In genomic region chrX:12349201-12349600, GRCh38 we compare ENCODE assay signal across 18 cellular contexts.
"Had no signal": no experiment of that assay in that cellular context is flagged by ENCODE, and none has a peak within 500 bp of the region (broad histone marks: within the 10 kb centered on the region; RNA-seq: fewer than 3 reads in every experiment).

No MANE protein-coding gene starts in this region.

- H3K36me3 ChIP-seq: lower lobe of right lung, ovary, sigmoid colon, spleen had no signal

- H3K4me3 ChIP-seq: lower lobe of right lung, ovary, sigmoid colon, spleen had no signal

- H3K27ac Mint-ChIP-seq: activated T-helper 17 cell treated with anti-CD3 and anti-CD28 coated beads, Interleukin-2, amount 50 U/mL, for 72 hours; dendritic cell treated with granulocyte-macrophage colony-stimulating factor and Interleukin-4, amounts not matched to agents 40 ng/mL and 50 ng/mL, for 4 days; stimulated activated naive CD8-positive, alpha-beta T cell treated with anti-CD3 and anti-CD28 coated beads, Interleukin-15, amount 100 ng/mL, for 72 hours; type B pancreatic cell had no signal

- ATAC-seq: activated T-helper 17 cell treated with anti-CD3 and anti-CD28 coated beads, Interleukin-2, amount 50 U/mL, for 72 hours; left colon; lower lobe of right lung; stimulated activated naive CD8-positive, alpha-beta T cell treated with anti-CD3 and anti-CD28 coated beads, Interleukin-15, amount 100 ng/mL, for 72 hours had no signal

- H3K9me3 ChIP-seq: lower lobe of right lung, ovary, sigmoid colon, spleen had no signal

- H3K36me3 Mint-ChIP-seq: type B pancreatic cell had no signal

- H3K4me1 ChIP-seq: lower lobe of right lung, sigmoid colon, spleen had no signal

- H3K4me3 Mint-ChIP-seq: activated T-helper 17 cell treated with anti-CD3 and anti-CD28 coated beads, Interleukin-2, amount 50 U/mL, for 72 hours; dendritic cell treated with granulocyte-macrophage colony-stimulating factor and Interleukin-4, amounts not matched to agents 40 ng/mL and 50 ng/mL, for 4 days; stimulated activated naive CD8-positive, alpha-beta T cell treated with anti-CD3 and anti-CD28 coated beads, Interleukin-15, amount 100 ng/mL, for 72 hours; type B pancreatic cell had no signal

- H3K4me1 Mint-ChIP-seq: activated T-helper 17 cell treated with anti-CD3 and anti-CD28 coated beads, Interleukin-2, amount 50 U/mL, for 72 hours; stimulated activated naive CD8-positive, alpha-beta T cell treated with anti-CD3 and anti-CD28 coated beads, Interleukin-15, amount 100 ng/mL, for 72 hours had no signal

- H3K27me3 Mint-ChIP-seq: activated T-helper 17 cell treated with anti-CD3 and anti-CD28 coated beads, Interleukin-2, amount 50 U/mL, for 72 hours; dendritic cell treated with granulocyte-macrophage colony-stimulating factor and Interleukin-4, amounts not matched to agents 40 ng/mL and 50 ng/mL, for 4 days; stimulated activated naive CD8-positive, alpha-beta T cell treated with anti-CD3 and anti-CD28 coated beads, Interleukin-15, amount 100 ng/mL, for 72 hours; type B pancreatic cell had no signal

- H3K9me3 Mint-ChIP-seq: activated T-helper 17 cell treated with anti-CD3 and anti-CD28 coated beads, Interleukin-2, amount 50 U/mL, for 72 hours; dendritic cell treated with granulocyte-macrophage colony-stimulating factor and Interleukin-4, amounts not matched to agents 40 ng/mL and 50 ng/mL, for 4 days; stimulated activated naive CD8-positive, alpha-beta T cell treated with anti-CD3 and anti-CD28 coated beads, Interleukin-15, amount 100 ng/mL, for 72 hours; type B pancreatic cell had no signal

- H3K27me3 ChIP-seq: ovary, sigmoid colon had no signal

- DNase-seq: activated CD4-positive, alpha-beta T cell treated with anti-CD3 and anti-CD28 coated beads for 1 hour; activated CD4-positive, alpha-beta T cell treated with anti-CD3 and anti-CD28 coated beads, Interleukin-2, amount 50 U/mL, for 48 hours; activated naive CD4-positive, alpha-beta T cell treated with Interleukin-2 at 50 U/mL for 16 hours; anterior cingulate cortex; cerebellar nuclear complex; effector memory CD4-positive, alpha-beta T cell; head of caudate nucleus; left colon; lower lobe of right lung; midbrain; ovary; sigmoid colon; spleen; stimulated activated naive CD8-positive, alpha-beta T cell treated with anti-CD3 and anti-CD28 coated beads, Interleukin-15, amount 100 ng/mL, for 72 hours had no signal

- H3K27ac ChIP-seq: epithelial cell of prostate, lower lobe of right lung, ovary, sigmoid colon, spleen had no signal
